33 cellular contexts compared by ENCODE assay signal in the genomic region with DNA sequence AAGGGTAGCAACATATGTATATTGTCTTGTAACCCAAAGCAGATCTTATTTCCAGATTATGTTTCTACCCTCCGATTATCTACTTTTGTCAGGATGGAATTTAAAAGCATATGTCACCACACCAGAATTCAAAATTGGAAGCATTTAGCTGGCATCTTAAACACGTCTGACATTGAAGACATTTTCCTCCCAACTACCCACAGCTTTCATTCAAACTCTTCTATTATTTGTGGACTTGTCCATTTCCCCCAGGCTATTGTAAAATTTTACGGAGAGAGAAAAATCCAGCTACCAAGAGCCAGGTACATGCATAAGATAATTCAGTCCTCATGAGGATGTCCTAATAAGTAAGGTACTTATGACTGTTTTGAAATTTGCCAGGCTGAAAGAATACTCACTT.
"Had no signal": no experiment of that assay in that cellular context is flagged by ENCODE, and none has a peak within 500 bp of the region (broad histone marks: within the 10 kb centered on the region; RNA-seq: fewer than 3 reads in every experiment).

No MANE protein-coding gene starts in this region.

- DNase-seq: Karpas-422, Kasumi-1, KG1, MG63, MV-4-11, NCI-H1048, NCI-H1092, NCI-H1092 treated with DMSO at 0.1 percent for 48 hours, NCI-H1105, NCI-H1105 treated with DMSO at 0.1 percent for 48 hours, NCI-H1417, NCI-H1417 treated with DMSO at 0.1 percent for 48 hours, NCI-H1436, NCI-H1436 treated with DMSO at 0.1 percent for 48 hours, NCI-H146, NCI-H1694, NCI-H1694 treated with DMSO at 0.1 percent for 48 hours, NCI-H187, NCI-H187 treated with DMSO at 0.1 percent for 48 hours, NCI-H1930, NCI-H2029, NCI-H2029 treated with DMSO at 0.1 percent for 48 hours, NCI-H2081, NCI-H2081 treated with DMSO at 0.1 percent for 48 hours, NCI-H2107, NCI-H2171, NCI-H2171 treated with DMSO at 0.1 percent for 48 hours, NCI-H2227 treated with DMSO at 0.1 percent for 48 hours, NCI-H226, NCI-H345, NCI-H446, NCI-H446 treated with DMSO at 0.1 percent for 48 hours had no signal

- H3K27ac ChIP-seq: KMS-11 had no signal

- H3K4me3 ChIP-seq: MG63 had no signal

- H3K9me3 ChIP-seq: MG63 had no signal

- H3K27me3 ChIP-seq: MG63 had no signal

- H3K9ac ChIP-seq: KMS-11 had no signal

- H3K36me3 ChIP-seq: MG63 had no signal
